1 cellular context compared by ENCODE assay signal in genomic region chr16:86597126-86597879, GRCh38.
TF ChIP-seq lines count a peak whose summit lies in the region.

No MANE protein-coding gene starts in this region.

TF ChIP-seq in K562, 482 proteins besides CTCF, POLR2A, EP300 and RAD21:
- no peak for TF ChIP-seq KDM4B (IDR thresholded peaks at IDR 0.05; ENCODE audit: borderline replicate concordance in 2 of 2, low read depth in 1 of 2)
- TF ChIP-seq U2AF1 (optimal IDR thresholded peaks at IDR 0.05; ENCODE audit: low read depth, low read length), result no peak
- no peak for TF ChIP-seq HSF4 (CRISPR knock-in tag; IDR thresholded peaks at IDR 0.05; ENCODE audit: borderline replicate concordance)
- TF ChIP-seq E2F8 (IDR thresholded peaks at IDR 0.05; ENCODE audit: low read depth, partially characterized antibody), result no peak
- TF ChIP-seq ZNF561 (CRISPR knock-in tag; conservative IDR thresholded peaks at IDR 0.05), result no peak
- no peak for TF ChIP-seq NR0B1 (IDR thresholded peaks at IDR 0.05; ENCODE audit: partially characterized antibody)
- no peak for TF ChIP-seq ZNF592 (IDR thresholded peaks at IDR 0.05)
- no peak for TF ChIP-seq HMGN3 (IDR thresholded peaks at IDR 0.05; ENCODE audit: borderline replicate concordance, extremely low read depth, insufficient read length, low read depth, low read length)
- TF ChIP-seq HNRNPLL (IDR thresholded peaks at IDR 0.05; ENCODE audit: low read depth, low read length, poor library complexity, severe bottlenecking), result no peak
- no peak for TF ChIP-seq ZNF407 (IDR thresholded peaks at IDR 0.05; ENCODE audit: low read depth)
- TF ChIP-seq ZNF124 (CRISPR knock-in tag; IDR thresholded peaks at IDR 0.05), result no peak
- TF ChIP-seq RUNX1 (IDR thresholded peaks at IDR 0.05; ENCODE audit: low read depth), result no peak
- TF ChIP-seq SLC30A9 (CRISPR knock-in tag; IDR thresholded peaks at IDR 0.05), result no peak
- TF ChIP-seq CHD2 (IDR thresholded peaks at IDR 0.05; ENCODE audit: low read depth, low read length), result no peak
- TF ChIP-seq FOSL1 (tag; conservative IDR thresholded peaks at IDR 0.05), result no peak
- TF ChIP-seq XRCC3 (IDR thresholded peaks at IDR 0.05), result no peak
- no peak for TF ChIP-seq SOX6 (IDR thresholded peaks at IDR 0.05)
- TF ChIP-seq SIN3A (IDR thresholded peaks at IDR 0.05; ENCODE audit: borderline replicate concordance in 2 of 2, control insufficient read depth in 1 of 2, low read depth in 2 of 2, low read length in 2 of 2), result no peak
